ENCODE assay signal across 2 cellular contexts in the genomic region with DNA sequence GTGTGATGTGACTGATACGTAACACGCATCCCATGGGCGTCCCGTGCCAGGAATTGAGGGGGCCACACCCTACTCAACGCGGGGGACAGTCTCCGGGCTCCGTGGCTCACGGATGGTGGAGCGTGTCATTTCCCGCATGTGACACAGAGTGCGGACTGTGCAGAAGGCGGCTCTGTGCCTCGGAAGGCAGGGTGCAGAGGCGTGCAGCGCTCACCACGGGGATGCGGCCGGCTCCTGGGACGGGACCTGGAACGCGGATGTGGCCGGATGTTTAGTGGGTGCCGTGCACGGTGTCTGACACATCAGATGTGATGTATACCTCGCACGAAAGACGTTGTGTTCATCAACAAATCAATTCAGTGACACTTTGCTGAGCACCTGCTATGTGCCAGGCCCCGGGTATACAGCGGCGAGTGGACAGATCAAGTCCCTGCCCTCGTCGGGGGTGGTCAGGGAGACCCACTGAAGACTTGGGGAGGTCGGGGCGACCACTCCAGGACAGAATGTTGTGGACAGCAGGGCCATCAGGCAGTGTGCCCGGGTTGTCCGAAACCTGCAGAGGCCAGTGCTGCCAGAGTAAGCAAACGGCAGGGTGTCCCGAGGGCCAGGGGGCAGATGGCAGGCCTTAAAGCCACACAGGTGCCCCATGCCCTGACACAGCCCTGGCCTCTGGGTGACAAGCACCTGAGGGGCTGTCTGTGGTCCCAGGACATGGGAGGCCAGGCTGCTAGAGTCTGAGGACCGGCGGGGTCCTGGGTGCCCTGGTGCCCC.
TF ChIP-seq lines count a peak whose summit lies in the region.

No MANE protein-coding gene starts in this region.

TF ChIP-seq in SK-N-SH treated with all-trans-retinoic acid at 6 μM for 48 hours, 23 proteins besides CTCF, POLR2A, EP300 and RAD21 (continued from another document):
- TF ChIP-seq, protein P1, sequence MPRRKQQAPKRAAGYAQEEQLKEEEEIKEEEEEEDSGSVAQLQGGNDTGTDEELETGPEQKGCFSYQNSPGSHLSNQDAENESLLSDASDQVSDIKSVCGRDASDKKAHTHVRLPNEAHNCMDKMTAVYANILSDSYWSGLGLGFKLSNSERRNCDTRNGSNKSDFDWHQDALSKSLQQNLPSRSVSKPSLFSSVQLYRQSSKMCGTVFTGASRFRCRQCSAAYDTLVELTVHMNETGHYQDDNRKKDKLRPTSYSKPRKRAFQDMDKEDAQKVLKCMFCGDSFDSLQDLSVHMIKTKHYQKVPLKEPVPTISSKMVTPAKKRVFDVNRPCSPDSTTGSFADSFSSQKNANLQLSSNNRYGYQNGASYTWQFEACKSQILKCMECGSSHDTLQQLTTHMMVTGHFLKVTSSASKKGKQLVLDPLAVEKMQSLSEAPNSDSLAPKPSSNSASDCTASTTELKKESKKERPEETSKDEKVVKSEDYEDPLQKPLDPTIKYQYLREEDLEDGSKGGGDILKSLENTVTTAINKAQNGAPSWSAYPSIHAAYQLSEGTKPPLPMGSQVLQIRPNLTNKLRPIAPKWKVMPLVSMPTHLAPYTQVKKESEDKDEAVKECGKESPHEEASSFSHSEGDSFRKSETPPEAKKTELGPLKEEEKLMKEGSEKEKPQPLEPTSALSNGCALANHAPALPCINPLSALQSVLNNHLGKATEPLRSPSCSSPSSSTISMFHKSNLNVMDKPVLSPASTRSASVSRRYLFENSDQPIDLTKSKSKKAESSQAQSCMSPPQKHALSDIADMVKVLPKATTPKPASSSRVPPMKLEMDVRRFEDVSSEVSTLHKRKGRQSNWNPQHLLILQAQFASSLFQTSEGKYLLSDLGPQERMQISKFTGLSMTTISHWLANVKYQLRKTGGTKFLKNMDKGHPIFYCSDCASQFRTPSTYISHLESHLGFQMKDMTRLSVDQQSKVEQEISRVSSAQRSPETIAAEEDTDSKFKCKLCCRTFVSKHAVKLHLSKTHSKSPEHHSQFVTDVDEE (CRISPR knock-in tag; IDR thresholded peaks at IDR 0.05) = no peak
- TF ChIP-seq, protein P2, sequence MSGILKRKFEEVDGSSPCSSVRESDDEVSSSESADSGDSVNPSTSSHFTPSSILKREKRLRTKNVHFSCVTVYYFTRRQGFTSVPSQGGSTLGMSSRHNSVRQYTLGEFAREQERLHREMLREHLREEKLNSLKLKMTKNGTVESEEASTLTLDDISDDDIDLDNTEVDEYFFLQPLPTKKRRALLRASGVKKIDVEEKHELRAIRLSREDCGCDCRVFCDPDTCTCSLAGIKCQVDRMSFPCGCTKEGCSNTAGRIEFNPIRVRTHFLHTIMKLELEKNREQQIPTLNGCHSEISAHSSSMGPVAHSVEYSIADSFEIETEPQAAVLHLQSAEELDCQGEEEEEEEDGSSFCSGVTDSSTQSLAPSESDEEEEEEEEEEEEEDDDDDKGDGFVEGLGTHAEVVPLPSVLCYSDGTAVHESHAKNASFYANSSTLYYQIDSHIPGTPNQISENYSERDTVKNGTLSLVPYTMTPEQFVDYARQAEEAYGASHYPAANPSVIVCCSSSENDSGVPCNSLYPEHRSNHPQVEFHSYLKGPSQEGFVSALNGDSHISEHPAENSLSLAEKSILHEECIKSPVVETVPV (CRISPR knock-in tag; IDR thresholded peaks at IDR 0.05) = no peak

TF ChIP-seq in SK-N-SH, 30 proteins besides CTCF, POLR2A, EP300 and RAD21 (continued from another document):
- TF ChIP-seq, protein P3, sequence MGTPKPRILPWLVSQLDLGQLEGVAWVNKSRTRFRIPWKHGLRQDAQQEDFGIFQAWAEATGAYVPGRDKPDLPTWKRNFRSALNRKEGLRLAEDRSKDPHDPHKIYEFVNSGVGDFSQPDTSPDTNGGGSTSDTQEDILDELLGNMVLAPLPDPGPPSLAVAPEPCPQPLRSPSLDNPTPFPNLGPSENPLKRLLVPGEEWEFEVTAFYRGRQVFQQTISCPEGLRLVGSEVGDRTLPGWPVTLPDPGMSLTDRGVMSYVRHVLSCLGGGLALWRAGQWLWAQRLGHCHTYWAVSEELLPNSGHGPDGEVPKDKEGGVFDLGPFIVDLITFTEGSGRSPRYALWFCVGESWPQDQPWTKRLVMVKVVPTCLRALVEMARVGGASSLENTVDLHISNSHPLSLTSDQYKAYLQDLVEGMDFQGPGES (IDR thresholded peaks at IDR 0.05; ENCODE audit: low read depth, low read length) = no peak
- TF ChIP-seq ELF1 (IDR thresholded peaks at IDR 0.05) (no peak), FOXJ3 (CRISPR knock-in tag; IDR thresholded peaks at IDR 0.05) (no peak), TCF12 (IDR thresholded peaks at IDR 0.05) (no peak)
- TF ChIP-seq, protein P4, sequence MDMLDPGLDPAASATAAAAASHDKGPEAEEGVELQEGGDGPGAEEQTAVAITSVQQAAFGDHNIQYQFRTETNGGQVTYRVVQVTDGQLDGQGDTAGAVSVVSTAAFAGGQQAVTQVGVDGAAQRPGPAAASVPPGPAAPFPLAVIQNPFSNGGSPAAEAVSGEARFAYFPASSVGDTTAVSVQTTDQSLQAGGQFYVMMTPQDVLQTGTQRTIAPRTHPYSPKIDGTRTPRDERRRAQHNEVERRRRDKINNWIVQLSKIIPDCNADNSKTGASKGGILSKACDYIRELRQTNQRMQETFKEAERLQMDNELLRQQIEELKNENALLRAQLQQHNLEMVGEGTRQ (IDR thresholded peaks at IDR 0.05; ENCODE audit: borderline replicate concordance, low read depth, low read length) = no peak
